In genomic region chr4:102868782-102869568, GRCh38 we compare ENCODE assay signal across 1 cellular context.
TF ChIP-seq lines count a peak whose summit lies in the region.

A gene with protein sequence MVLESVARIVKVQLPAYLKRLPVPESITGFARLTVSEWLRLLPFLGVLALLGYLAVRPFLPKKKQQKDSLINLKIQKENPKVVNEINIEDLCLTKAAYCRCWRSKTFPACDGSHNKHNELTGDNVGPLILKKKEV (plus strand): TSS chr4:102868992. CDS start chr4:102869085, 93 bp downstream.

TF ChIP-seq in K562, 482 proteins besides CTCF, POLR2A, EP300 and RAD21 (continued from another document and continues in another):
- TF ChIP-seq ZNF395 (CRISPR knock-in tag; IDR thresholded peaks at IDR 0.05) (0 out of 2 replicates have a peak, but pooled peaks have one; percentile 10), GABPB2 (CRISPR knock-in tag; conservative IDR thresholded peaks at IDR 0.05) (no peak), ZFPM2 (CRISPR knock-in tag; IDR thresholded peaks at IDR 0.05) (no peak), ZBTB2 (IDR thresholded peaks at IDR 0.05) (peak; percentile 75), CC2D1A (IDR thresholded peaks at IDR 0.05) (no peak), RUNX1 (IDR thresholded peaks at IDR 0.05; ENCODE audit: low read depth) (no peak), ZNF551 (CRISPR knock-in tag; IDR thresholded peaks at IDR 0.05) (no peak), XRCC4 (IDR thresholded peaks at IDR 0.05; ENCODE audit: extremely low read depth, insufficient read depth, insufficient read length) (no peak), NELFE (IDR thresholded peaks at IDR 0.05; ENCODE audit: insufficient read depth, insufficient read length) (no peak), POLR3G (IDR thresholded peaks at IDR 0.05; ENCODE audit: extremely low read depth, insufficient read length, insufficient replicate concordance) (no peak), CREB3 (tag; conservative IDR thresholded peaks at IDR 0.05; ENCODE audit: low read depth) (no peak), SRSF3 (IDR thresholded peaks at IDR 0.05; ENCODE audit: insufficient read depth, low read length) (no peak), ADNP (tag; IDR thresholded peaks at IDR 0.05) (no peak), SMAD2 (IDR thresholded peaks at IDR 0.05; ENCODE audit: low read depth, low read length) (no peak), SIN3A (IDR thresholded peaks at IDR 0.05; ENCODE audit: borderline replicate concordance in 2 of 2, control insufficient read depth in 1 of 2, low read depth in 2 of 2, low read length in 2 of 2) (peak; percentile 29 to 70; a peak in 2 of 4 replicates), ZNF77 (CRISPR knock-in tag; IDR thresholded peaks at IDR 0.05) (no peak), KDM5B (IDR thresholded peaks at IDR 0.05; ENCODE audit: insufficient replicate concordance, low read depth, low read length) (peak; percentile 96), TCF7L2 (IDR thresholded peaks at IDR 0.05; ENCODE audit: low read depth, low read length) (no peak), ARID1B (IDR thresholded peaks at IDR 0.05) (no peak), ZNF561 (CRISPR knock-in tag; conservative IDR thresholded peaks at IDR 0.05) (no peak), ZNF277 (CRISPR knock-in tag; IDR thresholded peaks at IDR 0.05; ENCODE audit: borderline replicate concordance) (no peak), ZNF41 (CRISPR knock-in tag; conservative IDR thresholded peaks at IDR 0.05) (0 out of 2 replicates have a peak, but pooled peaks have one; percentile 3), NKRF (IDR thresholded peaks at IDR 0.05; ENCODE audit: borderline replicate concordance) (peak; percentile 62; the same call in 1 of the 2 replicates), RBFOX2 (IDR thresholded peaks at IDR 0.05; ENCODE audit: low read depth, low read length) (peak; percentile 99), GABPA (tag; conservative IDR thresholded peaks at IDR 0.05; ENCODE audit: low read depth) (peak; percentile 64), TAF9B (IDR thresholded peaks at IDR 0.05; ENCODE audit: partially characterized antibody) (peak; percentile 50), MEIS2 (IDR thresholded peaks at IDR 0.05; ENCODE audit: partially characterized antibody) (peak; percentile 42), MIER1 (IDR thresholded peaks at IDR 0.05; ENCODE audit: low read depth) (no peak)
- TF ChIP-seq, protein P1, sequence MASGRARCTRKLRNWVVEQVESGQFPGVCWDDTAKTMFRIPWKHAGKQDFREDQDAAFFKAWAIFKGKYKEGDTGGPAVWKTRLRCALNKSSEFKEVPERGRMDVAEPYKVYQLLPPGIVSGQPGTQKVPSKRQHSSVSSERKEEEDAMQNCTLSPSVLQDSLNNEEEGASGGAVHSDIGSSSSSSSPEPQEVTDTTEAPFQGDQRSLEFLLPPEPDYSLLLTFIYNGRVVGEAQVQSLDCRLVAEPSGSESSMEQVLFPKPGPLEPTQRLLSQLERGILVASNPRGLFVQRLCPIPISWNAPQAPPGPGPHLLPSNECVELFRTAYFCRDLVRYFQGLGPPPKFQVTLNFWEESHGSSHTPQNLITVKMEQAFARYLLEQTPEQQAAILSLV (tag; IDR thresholded peaks at IDR 0.05) = no peak
- TF ChIP-seq, protein P2, sequence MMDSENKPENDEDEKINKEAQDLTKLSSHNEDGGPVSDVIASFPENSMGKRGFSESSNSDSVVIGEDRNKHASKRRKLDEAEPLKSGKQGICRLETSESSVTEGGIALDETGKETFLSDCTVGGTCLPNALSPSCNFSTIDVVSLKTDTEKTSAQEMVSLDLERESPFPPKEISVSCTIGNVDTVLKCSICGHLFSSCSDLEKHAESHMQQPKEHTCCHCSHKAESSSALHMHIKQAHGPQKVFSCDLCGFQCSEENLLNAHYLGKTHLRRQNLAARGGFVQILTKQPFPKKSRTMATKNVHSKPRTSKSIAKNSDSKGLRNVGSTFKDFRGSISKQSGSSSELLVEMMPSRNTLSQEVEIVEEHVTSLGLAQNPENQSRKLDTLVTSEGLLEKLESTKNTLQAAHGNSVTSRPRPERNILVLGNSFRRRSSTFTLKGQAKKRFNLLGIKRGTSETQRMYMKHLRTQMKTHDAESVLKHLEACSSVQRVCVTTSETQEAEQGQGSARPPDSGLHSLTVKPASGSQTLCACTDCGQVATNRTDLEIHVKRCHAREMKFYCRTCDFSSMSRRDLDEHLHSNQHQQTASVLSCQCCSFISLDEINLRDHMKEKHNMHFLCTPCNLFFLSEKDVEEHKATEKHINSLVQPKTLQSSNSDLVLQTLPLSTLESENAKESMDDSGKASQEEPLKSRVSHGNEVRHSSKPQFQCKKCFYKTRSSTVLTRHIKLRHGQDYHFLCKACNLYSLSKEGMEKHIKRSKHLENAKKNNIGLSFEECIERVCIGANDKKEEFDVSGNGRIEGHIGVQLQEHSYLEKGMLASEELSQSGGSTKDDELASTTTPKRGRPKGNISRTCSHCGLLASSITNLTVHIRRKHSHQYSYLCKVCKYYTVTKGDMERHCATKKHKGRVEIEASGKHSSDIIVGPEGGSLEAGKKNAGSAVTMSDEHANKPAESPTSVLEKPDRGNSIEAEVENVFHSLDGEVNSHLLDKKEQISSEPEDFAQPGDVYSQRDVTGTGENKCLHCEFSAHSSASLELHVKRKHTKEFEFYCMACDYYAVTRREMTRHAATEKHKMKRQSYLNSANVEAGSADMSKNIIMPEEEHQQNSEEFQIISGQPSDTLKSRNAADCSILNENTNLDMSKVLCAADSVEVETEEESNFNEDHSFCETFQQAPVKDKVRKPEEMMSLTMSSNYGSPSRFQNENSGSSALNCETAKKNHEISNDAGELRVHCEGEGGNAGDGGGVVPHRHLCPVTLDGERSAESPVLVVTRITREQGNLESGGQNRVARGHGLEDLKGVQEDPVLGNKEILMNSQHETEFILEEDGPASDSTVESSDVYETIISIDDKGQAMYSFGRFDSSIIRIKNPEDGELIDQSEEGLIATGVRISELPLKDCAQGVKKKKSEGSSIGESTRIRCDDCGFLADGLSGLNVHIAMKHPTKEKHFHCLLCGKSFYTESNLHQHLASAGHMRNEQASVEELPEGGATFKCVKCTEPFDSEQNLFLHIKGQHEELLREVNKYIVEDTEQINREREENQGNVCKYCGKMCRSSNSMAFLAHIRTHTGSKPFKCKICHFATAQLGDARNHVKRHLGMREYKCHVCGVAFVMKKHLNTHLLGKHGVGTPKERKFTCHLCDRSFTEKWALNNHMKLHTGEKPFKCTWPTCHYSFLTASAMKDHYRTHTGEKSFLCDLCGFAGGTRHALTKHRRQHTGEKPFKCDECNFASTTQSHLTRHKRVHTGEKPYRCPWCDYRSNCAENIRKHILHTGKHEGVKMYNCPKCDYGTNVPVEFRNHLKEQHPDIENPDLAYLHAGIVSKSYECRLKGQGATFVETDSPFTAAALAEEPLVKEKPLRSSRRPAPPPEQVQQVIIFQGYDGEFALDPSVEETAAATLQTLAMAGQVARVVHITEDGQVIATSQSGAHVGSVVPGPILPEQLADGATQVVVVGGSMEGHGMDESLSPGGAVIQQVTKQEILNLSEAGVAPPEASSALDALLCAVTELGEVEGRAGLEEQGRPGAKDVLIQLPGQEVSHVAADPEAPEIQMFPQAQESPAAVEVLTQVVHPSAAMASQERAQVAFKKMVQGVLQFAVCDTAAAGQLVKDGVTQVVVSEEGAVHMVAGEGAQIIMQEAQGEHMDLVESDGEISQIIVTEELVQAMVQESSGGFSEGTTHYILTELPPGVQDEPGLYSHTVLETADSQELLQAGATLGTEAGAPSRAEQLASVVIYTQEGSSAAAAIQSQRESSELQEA (IDR thresholded peaks at IDR 0.05; ENCODE audit: low read depth) = no peak
- TF ChIP-seq, protein P3, sequence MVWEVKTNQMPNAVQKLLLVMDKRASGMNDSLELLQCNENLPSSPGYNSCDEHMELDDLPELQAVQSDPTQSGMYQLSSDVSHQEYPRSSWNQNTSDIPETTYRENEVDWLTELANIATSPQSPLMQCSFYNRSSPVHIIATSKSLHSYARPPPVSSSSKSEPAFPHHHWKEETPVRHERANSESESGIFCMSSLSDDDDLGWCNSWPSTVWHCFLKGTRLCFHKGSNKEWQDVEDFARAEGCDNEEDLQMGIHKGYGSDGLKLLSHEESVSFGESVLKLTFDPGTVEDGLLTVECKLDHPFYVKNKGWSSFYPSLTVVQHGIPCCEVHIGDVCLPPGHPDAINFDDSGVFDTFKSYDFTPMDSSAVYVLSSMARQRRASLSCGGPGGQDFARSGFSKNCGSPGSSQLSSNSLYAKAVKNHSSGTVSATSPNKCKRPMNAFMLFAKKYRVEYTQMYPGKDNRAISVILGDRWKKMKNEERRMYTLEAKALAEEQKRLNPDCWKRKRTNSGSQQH (CRISPR knock-in tag; IDR thresholded peaks at IDR 0.05) = no peak
- TF ChIP-seq, protein P4, sequence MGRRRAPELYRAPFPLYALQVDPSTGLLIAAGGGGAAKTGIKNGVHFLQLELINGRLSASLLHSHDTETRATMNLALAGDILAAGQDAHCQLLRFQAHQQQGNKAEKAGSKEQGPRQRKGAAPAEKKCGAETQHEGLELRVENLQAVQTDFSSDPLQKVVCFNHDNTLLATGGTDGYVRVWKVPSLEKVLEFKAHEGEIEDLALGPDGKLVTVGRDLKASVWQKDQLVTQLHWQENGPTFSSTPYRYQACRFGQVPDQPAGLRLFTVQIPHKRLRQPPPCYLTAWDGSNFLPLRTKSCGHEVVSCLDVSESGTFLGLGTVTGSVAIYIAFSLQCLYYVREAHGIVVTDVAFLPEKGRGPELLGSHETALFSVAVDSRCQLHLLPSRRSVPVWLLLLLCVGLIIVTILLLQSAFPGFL (CRISPR knock-in tag; IDR thresholded peaks at IDR 0.05) = peak; percentile 44; the same call in 1 of the 2 replicates
- TF ChIP-seq, protein P5, sequence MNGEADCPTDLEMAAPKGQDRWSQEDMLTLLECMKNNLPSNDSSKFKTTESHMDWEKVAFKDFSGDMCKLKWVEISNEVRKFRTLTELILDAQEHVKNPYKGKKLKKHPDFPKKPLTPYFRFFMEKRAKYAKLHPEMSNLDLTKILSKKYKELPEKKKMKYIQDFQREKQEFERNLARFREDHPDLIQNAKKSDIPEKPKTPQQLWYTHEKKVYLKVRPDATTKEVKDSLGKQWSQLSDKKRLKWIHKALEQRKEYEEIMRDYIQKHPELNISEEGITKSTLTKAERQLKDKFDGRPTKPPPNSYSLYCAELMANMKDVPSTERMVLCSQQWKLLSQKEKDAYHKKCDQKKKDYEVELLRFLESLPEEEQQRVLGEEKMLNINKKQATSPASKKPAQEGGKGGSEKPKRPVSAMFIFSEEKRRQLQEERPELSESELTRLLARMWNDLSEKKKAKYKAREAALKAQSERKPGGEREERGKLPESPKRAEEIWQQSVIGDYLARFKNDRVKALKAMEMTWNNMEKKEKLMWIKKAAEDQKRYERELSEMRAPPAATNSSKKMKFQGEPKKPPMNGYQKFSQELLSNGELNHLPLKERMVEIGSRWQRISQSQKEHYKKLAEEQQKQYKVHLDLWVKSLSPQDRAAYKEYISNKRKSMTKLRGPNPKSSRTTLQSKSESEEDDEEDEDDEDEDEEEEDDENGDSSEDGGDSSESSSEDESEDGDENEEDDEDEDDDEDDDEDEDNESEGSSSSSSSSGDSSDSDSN (IDR thresholded peaks at IDR 0.05; ENCODE audit: borderline replicate concordance in 1 of 2, low read depth in 2 of 2, low read length in 2 of 2) = peak in 1 of 2 experiments; percentile 24; a peak in 1 of 4 replicates
